8 cellular contexts compared by ENCODE assay signal in genomic region chr1:16498573-16499359, GRCh38. TPM values are rescaled to one million over a fixed set of nuclear protein-coding genes. Genes with fewer than 3 reads are reported as not detected.
DNase-seq lines count a peak whose midpoint lies in the region; ATAC-seq and TF ChIP-seq lines count a peak whose summit lies in the region.

No MANE protein-coding gene starts in this region.

- H3K9me3 ChIP-seq in SU-DHL-6 (ENCODE audit: insufficient read depth, low read length) (no peaks in the 10 kb centered on the region), heart left ventricle (no peaks in the 10 kb centered on the region), transverse colon (no peaks in the 10 kb centered on the region)

- H3K9me2 ChIP-seq in SU-DHL-6 (replicated peaks; ENCODE audit: insufficient read depth, low read length), result no peaks in the 10 kb centered on the region

- H3K79me2 ChIP-seq in SU-DHL-6 (ENCODE audit: insufficient read depth, low read length), result no peaks in the 10 kb centered on the region

- TF ChIP-seq EP300 in transverse colon (IDR thresholded peaks at IDR 0.05; ENCODE audit: low read depth), result no peak

- in situ Hi-C loops in transverse colon (cut with MboI; ENCODE audit: low pct_ligation_motif_present in 1 of 4, low pct_unique_long_range_greater_than_20kb in 1 of 4, low sequenced_read_pairs in 3 of 4), result no loop called here

- H3K4me3 ChIP-seq in GM12864 (ENCODE audit: low read depth, low read length) (peak overlapping the region; percentile 80), SU-DHL-6 (ENCODE audit: insufficient read depth, low read length, poor library complexity, severe bottlenecking) (peak overlapping the region; percentile 72), heart left ventricle (peak overlapping the region; percentile 69 to 94 (median 88)), transverse colon (peak overlapping the region; percentile 56 to 87 (median 77))

- H3K9ac ChIP-seq in SU-DHL-6 (ENCODE audit: low read length), result peak overlapping the region; percentile 65

- DNase-seq in GM12864 (ENCODE audit: low read depth) (peak; percentile 19), NCI-H1417 treated with DMSO at 0.1 percent for 48 hours (lab: John Stamatoyannopoulos, UW) (peak; percentile 54), heart left ventricle (peak; percentile 90 to 95 (median 93)), posterior cingulate gyrus (peak; percentile 75 to 98 (median 87)), transverse colon (peak; percentile 93)
- DNase-seq in activated naive CD8-positive, alpha-beta T cell treated with anti-CD3 and anti-CD28 coated beads, Interleukin-2, amount 50 U/mL, for 16 hours (ENCODE audit: low read depth, low spot score), result peak; percentile 62

- peak; percentile 84 for ATAC-seq in HG02678 (IDR thresholded peaks at IDR 0.05; ENCODE audit: unreplicated experiment)
- ATAC-seq in heart left ventricle, result peak; percentile 66 to 96 (median 94)

- H3K27me3 ChIP-seq in SU-DHL-6 (ENCODE audit: low read length) (no peaks in the 10 kb centered on the region), heart left ventricle (no peaks in the 10 kb centered on the region), transverse colon (no peaks in the 10 kb centered on the region)

- H2AFZ ChIP-seq in SU-DHL-6 (ENCODE audit: low read depth, low read length, severe bottlenecking), result peak overlapping the region; percentile 87

- H3K4me1 ChIP-seq in heart left ventricle, result peaks cover 0 to 23% (median 7%) of the 10 kb centered on the region in 12 donors
- H3K4me1 ChIP-seq in transverse colon, result peaks cover 0 to 21% (median 14%) of the 10 kb centered on the region in 4 donors

- H3K4me2 ChIP-seq in SU-DHL-6 (ENCODE audit: low read depth, low read length, poor library complexity, severe bottlenecking), result peak overlapping the region; percentile 86

- 1 to 2% (median 1%) methylated on average over 10 to 98 of the region's 98 CpGs for WGBS in heart left ventricle, 4 donors
- WGBS in transverse colon (ENCODE audit: low coverage in 1 of 2), 2 donors, result 3% methylated on average over 48 of the region's 98 CpGs; no CpG with 5 or more reads in 1 of the 2 donors

- no peaks in the 10 kb centered on the region for H4K20me1 ChIP-seq in SU-DHL-6 (ENCODE audit: low read depth, low read length)

- TF ChIP-seq POLR2A in heart left ventricle (IDR thresholded peaks at IDR 0.05), result peak in 1 of 2 donors; percentile 70
- TF ChIP-seq POLR2A in transverse colon (IDR thresholded peaks at IDR 0.05), result no peak

- no peaks in the 10 kb centered on the region for H3F3A ChIP-seq in SU-DHL-6 (ENCODE audit: insufficient read depth)

- no peak overlapping the region for H3K27ac ChIP-seq in SU-DHL-6 (ENCODE audit: low read depth, low read length)
- peak overlapping the region; percentile 51 to 90 (median 85) for H3K27ac ChIP-seq in heart left ventricle
- peak overlapping the region; percentile 73 to 85 (median 82) for H3K27ac ChIP-seq in transverse colon

- TF ChIP-seq CTCF in GM12864 (IDR thresholded peaks at IDR 0.05; ENCODE audit: low read depth, low read length, missing control alignments) (peak; percentile 22), SU-DHL-6 (IDR thresholded peaks at IDR 0.05; ENCODE audit: insufficient read depth, low read length, poor library complexity, severe bottlenecking) (no peak), heart left ventricle (IDR thresholded peaks at IDR 0.05) (peak in 5 of 12 donors; percentile 22 to 44 (median 42)), transverse colon (IDR thresholded peaks at IDR 0.05) (no peak)

- intact Hi-C loops in heart left ventricle (cut with DNase I) (loop anchor here in 6 of 10 donors (1.0 to 10.0 kb wide), 6 partner anchors 41 to 126 kb away; partner anchors contain the start of gene NECAP2 (in 5 of the 6)), posterior cingulate gyrus (cut with DNase I) (no loop called here), transverse colon (cut with DNase I; ENCODE audit: low total_unique reads) (no loop called here)

- no peaks in the 10 kb centered on the region for H3K36me3 ChIP-seq in SU-DHL-6 (ENCODE audit: low read length)
- H3K36me3 ChIP-seq in heart left ventricle, result no peaks in the 10 kb centered on the region
- no peaks in the 10 kb centered on the region for H3K36me3 ChIP-seq in transverse colon

RNA-seq across cellular contexts. Expression of gene RNU1-1, which starts 15.3 kb away (rescaled TPM):
- 1,000 to 10,000 TPM in 6 of 9 donors, 100 to 1,000 TPM in 1, not detected in 2; 364 to 3,776 (median 2,470) TPM for total RNA-seq in heart left ventricle
- not detected for polyA plus RNA-seq in heart left ventricle
- under 1 TPM in 3 of 4 donors, not detected in 1; under 0.01 TPM for total RNA-seq in transverse colon

RNA-seq across cellular contexts. Expression of gene NECAP2, which starts 58.2 kb away (rescaled TPM):
- 10 to 100 TPM; 10.7 to 53.0 (median 12.1) TPM for total RNA-seq in heart left ventricle
- polyA plus RNA-seq in heart left ventricle, result 10 to 100 TPM; 11.2 to 19.7 TPM
- total RNA-seq in transverse colon, result 10 to 100 TPM; 34.4 to 58.2 (median 52.4) TPM

Comparison
In these comparisons a context has a peak if more than half of its experiments do, and no peak if none do; other contexts are left out.
1. DNase-seq: peak in every context shown above with its lines; median percentile 93 in heart left ventricle; 93 in transverse colon; 87 in posterior cingulate gyrus; 62 in activated naive CD8-positive, alpha-beta T cell treated with anti-CD3 and anti-CD28 coated beads, Interleukin-2, amount 50 U/mL, for 16 hours; 54 in NCI-H1417 treated with DMSO at 0.1 percent for 48 hours; 19 in GM12864.
2. intact Hi-C loops: an anchor here in heart left ventricle (1.0 to 10.0 kb wide); none called in posterior cingulate gyrus and transverse colon.